12 cellular contexts compared by ENCODE assay signal in genomic region chr4:185426960-185427688, GRCh38. TPM values are rescaled to one million over a fixed set of nuclear protein-coding genes. Genes with fewer than 3 reads are reported as not detected.
DNase-seq lines count a peak whose midpoint lies in the region; TF ChIP-seq lines count a peak whose summit lies in the region.
"Had no signal": no experiment of that assay in that cellular context is flagged by ENCODE, and none has a peak within 500 bp of the region (broad histone marks: within the 10 kb centered on the region; RNA-seq: fewer than 3 reads in every experiment).

No MANE protein-coding gene starts in this region.

- peaks cover 29% of the 10 kb centered on the region for H3K79me2 ChIP-seq in osteoblast (ENCODE audit: insufficient read depth, low read length)

- CTCF ChIA-PET in RWPE1 (lab: Yijun Ruan, JAX), result interaction anchor here (0.6 to 0.7 kb wide), 2 partner anchors 9 to 75 kb away, joined by 3 to 4 read pairs; no protein-coding TSS in a partner anchor

- no peak for TF ChIP-seq POLR2A in testis (IDR thresholded peaks at IDR 0.05)

- H3K27ac ChIP-seq in RWPE1, result no peak overlapping the region
- H3K27ac ChIP-seq in testis, result no peak overlapping the region
- no peak overlapping the region for H3K27ac ChIP-seq in osteoblast (ENCODE audit: low read depth, low read length)

- no peaks in the 10 kb centered on the region for H3K9me3 Mint-ChIP-seq in activated naive CD4-positive, alpha-beta T cell treated with anti-CD3 and anti-CD28 coated beads, Interleukin-2, amount 50 U/mL, for 24 hours
- no peaks in the 10 kb centered on the region for H3K9me3 Mint-ChIP-seq in immature natural killer cell
- H3K9me3 Mint-ChIP-seq: HFFc6; stimulated activated naive B cell treated with anti-CD40 and anti-IgM and Interleukin-4, amounts not matched to agents 10 μg/mL and 1 μg/mL and 100 μg/mL, for 72 hours had no signal

- WGBS in testis, 2 donors, result 64 to 72% methylated on average over 22 of the region's 22 CpGs

- H3K4me1 Mint-ChIP-seq in activated naive CD4-positive, alpha-beta T cell treated with anti-CD3 and anti-CD28 coated beads, Interleukin-2, amount 50 U/mL, for 24 hours, result peaks cover 30% of the 10 kb centered on the region
- H3K4me1 Mint-ChIP-seq in immature natural killer cell, result peaks cover 15 to 29% of the 10 kb centered on the region in 2 donors

- H3K27me3 ChIP-seq in testis (no peaks in the 10 kb centered on the region), osteoblast (ENCODE audit: insufficient read depth, low read length) (no peaks in the 10 kb centered on the region)

- peak overlapping the region; percentile 0 to 18 for H3K4me3 ChIP-seq in testis
- no peak overlapping the region for H3K4me3 ChIP-seq in osteoblast (ENCODE audit: insufficient read depth, low read length)

- H3K4me3 Mint-ChIP-seq in activated naive CD4-positive, alpha-beta T cell treated with anti-CD3 and anti-CD28 coated beads, Interleukin-2, amount 50 U/mL, for 24 hours, result no peak overlapping the region
- peak overlapping the region in 4 of 5 donors; percentile 5 to 92 (median 43) for H3K4me3 Mint-ChIP-seq in immature natural killer cell

- H3K9me3 ChIP-seq in testis (no peaks in the 10 kb centered on the region), osteoblast (ENCODE audit: low read depth, low read length) (no peaks in the 10 kb centered on the region)

- no peaks in the 10 kb centered on the region for H4K20me1 ChIP-seq in osteoblast (ENCODE audit: insufficient read depth, low read length)

- peaks cover 2% of the 10 kb centered on the region for H3K36me3 Mint-ChIP-seq in activated naive CD4-positive, alpha-beta T cell treated with anti-CD3 and anti-CD28 coated beads, Interleukin-2, amount 50 U/mL, for 24 hours
- H3K36me3 Mint-ChIP-seq in immature natural killer cell, result peaks cover 0 to under 1% (median 0%) of the 10 kb centered on the region in 3 donors

- H3K27ac Mint-ChIP-seq in activated naive CD4-positive, alpha-beta T cell treated with anti-CD3 and anti-CD28 coated beads, Interleukin-2, amount 50 U/mL, for 24 hours, result peak overlapping the region; percentile 46
- H3K27ac Mint-ChIP-seq in immature natural killer cell, result peak overlapping the region in 5 of 6 donors; percentile 15 to 96 (median 59)

- H3K4me2 ChIP-seq in osteoblast (ENCODE audit: insufficient read depth, low read length), result no peak overlapping the region

- no peaks in the 10 kb centered on the region for H3K36me3 ChIP-seq in testis (ENCODE audit: low read depth, missing control alignments)
- H3K36me3 ChIP-seq in osteoblast (ENCODE audit: insufficient read depth, low read length), result no peaks in the 10 kb centered on the region

- no peak overlapping the region for H2AFZ ChIP-seq in osteoblast (ENCODE audit: low read length)

- TF ChIP-seq CTCF in RWPE1 (conservative IDR thresholded peaks at IDR 0.05; ENCODE audit: low read depth), result no peak
- TF ChIP-seq CTCF in testis (IDR thresholded peaks at IDR 0.05), result no peak
- TF ChIP-seq CTCF in osteoblast (IDR thresholded peaks at IDR 0.05; ENCODE audit: extremely low read depth, low read depth, low read length), result no peak

- H3K27me3 Mint-ChIP-seq in activated naive CD4-positive, alpha-beta T cell treated with anti-CD3 and anti-CD28 coated beads, Interleukin-2, amount 50 U/mL, for 24 hours, result peaks cover 1% of the 10 kb centered on the region
- H3K27me3 Mint-ChIP-seq in immature natural killer cell (ENCODE audit: low read depth in 3 of 3), result peaks cover 5 to 27% (median 15%) of the 10 kb centered on the region in 3 donors

- H3K4me1 ChIP-seq in testis, result peaks cover 18% of the 10 kb centered on the region
- H3K4me1 ChIP-seq in osteoblast (ENCODE audit: insufficient read depth, low read length), result peaks cover 17% of the 10 kb centered on the region

- POLR2A ChIA-PET in RWPE1 (lab: Yijun Ruan, JAX; ENCODE audit: low non-redundant PET), result no interaction called here

- intact Hi-C loops in testis (cut with DNase I; ENCODE audit: low total_unique reads), result no loop called here

- DNase-seq in activated naive CD4-positive, alpha-beta T cell (lab: John Stamatoyannopoulos, UW), result no peak
- DNase-seq in RWPE1 (ENCODE audit: low spot score) (peak; percentile 13), immature natural killer cell (no peak), testis (no peak), osteoblast (ENCODE audit: insufficient read length, low spot score, missing footprints) (no peak), pons (ENCODE audit: low spot score) (no peak)
- DNase-seq in effector CD8-positive, alpha-beta T cell (lab: John Stamatoyannopoulos, UW), result no peak
- DNase-seq: DMS 273 treated with DMSO at 0.1 percent for 48 hours; HFFc6; NCI-H1105; stimulated activated naive B cell treated with anti-CD40 and anti-IgM and Interleukin-4, amounts not matched to agents 10 μg/mL and 1 μg/mL and 100 μg/mL, for 72 hours had no signal

RNA-seq across cellular contexts. Expression of gene UFSP2, which starts 1.4 kb away (rescaled TPM):
- polyA plus RNA-seq in immature natural killer cell, result 10 to 100 TPM; 24.9 to 54.2 (median 31.9) TPM
- 10 to 100 TPM; 64.1 to 73.0 TPM for total RNA-seq in testis
- polyA plus RNA-seq in testis (ENCODE audit: insufficient read depth, low read depth, low replicate concordance), result 71.3 TPM
- 43.4 and 54.2 TPM in 2 replicates for total RNA-seq in osteoblast

RNA-seq across cellular contexts. Expression of gene ANKRD37, which starts 30.5 kb away (rescaled TPM):
- polyA plus RNA-seq in immature natural killer cell, result 10 to 100 TPM in 1 of 3 donors, 1 to 10 TPM in 2; 7.1 to 10.0 (median 8.4) TPM
- 10 to 100 TPM; 12.7 to 23.7 TPM for total RNA-seq in testis
- polyA plus RNA-seq in testis (ENCODE audit: insufficient read depth, low read depth, low replicate concordance), result 19.6 TPM
- total RNA-seq in osteoblast, result 15.6 and 22.8 TPM in 2 replicates

RNA-seq across cellular contexts. Expression of gene LRP2BP, which starts 31.4 kb away (rescaled TPM):
- polyA plus RNA-seq in immature natural killer cell (under 1 TPM in 2 of 3 donors, not detected in 1; 0.17 to 0.36 TPM), testis (ENCODE audit: insufficient read depth, low read depth, low replicate concordance) (49.5 TPM)
- total RNA-seq in testis (10 to 100 TPM in 1 of 2 donors, 1 to 10 TPM in 1; 7.5 to 11.9 TPM), osteoblast (1.4 and 1.5 TPM in 2 replicates)

RNA-seq across cellular contexts. Expression of gene CCDC110, which starts 44.4 kb away (rescaled TPM):
- polyA plus RNA-seq in immature natural killer cell (not detected), testis (ENCODE audit: insufficient read depth, low read depth, low replicate concordance) (28.1 TPM)
- total RNA-seq in testis (10 to 100 TPM; 39.1 to 78.1 TPM), osteoblast (2.2 and 2.4 TPM in 2 replicates)
- total RNA-seq: HFFc6 had no signal
